Comparison of ENCODE assay signal across 1 cellular context in genomic region chr1:156198831-156199349, GRCh38.
TF ChIP-seq lines count a peak whose summit lies in the region.

No MANE protein-coding gene starts in this region.

TF ChIP-seq in SK-N-SH, 30 proteins besides CTCF, POLR2A, EP300 and RAD21:
- TF ChIP-seq SMC3 (IDR thresholded peaks at IDR 0.05; ENCODE audit: low read depth, low read length) (no peak), USF1 (IDR thresholded peaks at IDR 0.05; ENCODE audit: borderline replicate concordance, low read depth) (no peak), RFX5 (IDR thresholded peaks at IDR 0.05; ENCODE audit: low read length) (no peak), JUND (IDR thresholded peaks at IDR 0.05) (no peak), GATA2 (CRISPR knock-in tag; IDR thresholded peaks at IDR 0.05) (no peak), GABPA (IDR thresholded peaks at IDR 0.05; ENCODE audit: low read depth) (no peak), MXI1 (IDR thresholded peaks at IDR 0.05; ENCODE audit: low read depth, low read length) (no peak), FOXJ3 (CRISPR knock-in tag; IDR thresholded peaks at IDR 0.05) (no peak), IRF3 (IDR thresholded peaks at IDR 0.05; ENCODE audit: low read depth, low read length) (no peak), ELF1 (IDR thresholded peaks at IDR 0.05) (no peak), MEF2A (IDR thresholded peaks at IDR 0.05; ENCODE audit: borderline replicate concordance, low read depth) (no peak), TEAD4 (IDR thresholded peaks at IDR 0.05; ENCODE audit: borderline replicate concordance, insufficient read depth) (no peak), TCF12 (IDR thresholded peaks at IDR 0.05) (no peak), NFIC (IDR thresholded peaks at IDR 0.05; ENCODE audit: borderline replicate concordance) (no peak), EZH2phosphoT487 (IDR thresholded peaks at IDR 0.05; ENCODE audit: borderline replicate concordance, low read depth) (no peak), SIN3A (IDR thresholded peaks at IDR 0.05; ENCODE audit: borderline replicate concordance, low read depth, low read length) (no peak), RXRA (IDR thresholded peaks at IDR 0.05; ENCODE audit: borderline replicate concordance, low read depth) (no peak), CHD2 (IDR thresholded peaks at IDR 0.05; ENCODE audit: low read length, partially characterized antibody) (no peak)
- TF ChIP-seq, protein P1, sequence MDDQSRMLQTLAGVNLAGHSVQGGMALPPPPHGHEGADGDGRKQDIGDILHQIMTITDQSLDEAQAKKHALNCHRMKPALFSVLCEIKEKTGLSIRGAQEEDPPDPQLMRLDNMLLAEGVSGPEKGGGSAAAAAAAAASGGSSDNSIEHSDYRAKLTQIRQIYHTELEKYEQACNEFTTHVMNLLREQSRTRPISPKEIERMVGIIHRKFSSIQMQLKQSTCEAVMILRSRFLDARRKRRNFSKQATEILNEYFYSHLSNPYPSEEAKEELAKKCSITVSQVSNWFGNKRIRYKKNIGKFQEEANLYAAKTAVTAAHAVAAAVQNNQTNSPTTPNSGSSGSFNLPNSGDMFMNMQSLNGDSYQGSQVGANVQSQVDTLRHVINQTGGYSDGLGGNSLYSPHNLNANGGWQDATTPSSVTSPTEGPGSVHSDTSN (IDR thresholded peaks at IDR 0.05): no peak
- TF ChIP-seq, protein P2, sequence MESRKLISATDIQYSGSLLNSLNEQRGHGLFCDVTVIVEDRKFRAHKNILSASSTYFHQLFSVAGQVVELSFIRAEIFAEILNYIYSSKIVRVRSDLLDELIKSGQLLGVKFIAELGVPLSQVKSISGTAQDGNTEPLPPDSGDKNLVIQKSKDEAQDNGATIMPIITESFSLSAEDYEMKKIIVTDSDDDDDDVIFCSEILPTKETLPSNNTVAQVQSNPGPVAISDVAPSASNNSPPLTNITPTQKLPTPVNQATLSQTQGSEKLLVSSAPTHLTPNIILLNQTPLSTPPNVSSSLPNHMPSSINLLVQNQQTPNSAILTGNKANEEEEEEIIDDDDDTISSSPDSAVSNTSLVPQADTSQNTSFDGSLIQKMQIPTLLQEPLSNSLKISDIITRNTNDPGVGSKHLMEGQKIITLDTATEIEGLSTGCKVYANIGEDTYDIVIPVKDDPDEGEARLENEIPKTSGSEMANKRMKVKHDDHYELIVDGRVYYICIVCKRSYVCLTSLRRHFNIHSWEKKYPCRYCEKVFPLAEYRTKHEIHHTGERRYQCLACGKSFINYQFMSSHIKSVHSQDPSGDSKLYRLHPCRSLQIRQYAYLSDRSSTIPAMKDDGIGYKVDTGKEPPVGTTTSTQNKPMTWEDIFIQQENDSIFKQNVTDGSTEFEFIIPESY (IDR thresholded peaks at IDR 0.05; ENCODE audit: borderline replicate concordance, low read depth): no peak
